ENCODE assay signal across 27 cellular contexts in the genomic region with DNA sequence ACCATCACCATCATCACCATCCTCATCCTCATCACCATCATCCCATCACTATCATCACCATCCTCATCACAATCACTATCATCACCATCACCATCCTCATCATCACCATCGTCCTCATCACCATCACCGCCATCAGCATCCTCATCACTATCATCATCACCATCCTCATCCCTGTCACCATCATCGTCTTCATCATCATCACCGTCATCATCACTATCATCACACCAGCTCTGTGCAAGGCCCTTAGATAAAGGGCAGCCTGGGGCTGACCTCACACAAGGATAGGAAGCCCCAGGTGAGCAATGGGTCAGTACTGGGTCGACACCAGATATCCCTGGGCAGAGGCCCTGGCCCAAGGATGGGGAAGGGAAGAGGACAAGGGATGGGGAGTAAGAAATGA. TPM values are rescaled to one million over a fixed set of nuclear protein-coding genes. Genes with fewer than 3 reads are reported as not detected.
"Had no signal": no experiment of that assay in that cellular context is flagged by ENCODE, and none has a peak within 500 bp of the region (broad histone marks: within the 10 kb centered on the region; RNA-seq: fewer than 3 reads in every experiment).

No MANE protein-coding gene starts in this region.

- H3K36me3 ChIP-seq: brain microvascular endothelial cell, esophagus squamous epithelium, gastroesophageal sphincter, heart right ventricle, WERI-Rb-1 had no signal

- DNase-seq: activated B cell treated with CpG ODN at 0.5 μM for 24 hours; activated CD4-positive, alpha-beta T cell treated with anti-CD3 and anti-CD28 coated beads for 48 hours; activated CD4-positive, alpha-beta T cell treated with anti-CD3 and anti-CD28 coated beads, Interleukin-2, amount 50 U/mL, for 1 hour; activated CD4-positive, alpha-beta T cell treated with anti-CD3 and anti-CD28 coated beads, Interleukin-2, amount 50 U/mL, for 48 hours; activated CD8-positive, alpha-beta memory T cell treated with anti-CD3 and anti-CD28 coated beads for 24 hours; activated CD8-positive, alpha-beta T cell treated with anti-CD3 and anti-CD28 coated beads for 36 hours; activated effector memory CD4-positive, alpha-beta T cell treated with Interleukin-2 at 50 U/mL for 16 hours; activated gamma-delta T cell treated with Interleukin-2 at 50 U/mL for 16 hours; activated naive CD4-positive, alpha-beta T cell treated with anti-CD3 and anti-CD28 coated beads, Interleukin-2, amount 50 U/mL, for 16 hours; activated naive CD4-positive, alpha-beta T cell treated with Interleukin-2 at 50 U/mL for 16 hours; activated T-cell treated with anti-CD3 and anti-CD28 coated beads, Interleukin-2, amount 50 U/mL, for 4 hours; amniotic stem cell; anterior cingulate cortex; brain microvascular endothelial cell; caudate nucleus; cortex of kidney; effector CD8-positive, alpha-beta T cell; esophagus squamous epithelium; foreskin melanocyte; heart right ventricle; T1000; WERI-Rb-1 had no signal

- H3K4me3 ChIP-seq: esophagus squamous epithelium, gastroesophageal sphincter, heart right ventricle had no signal

- H3K27me3 ChIP-seq: brain microvascular endothelial cell, esophagus squamous epithelium, gastroesophageal sphincter, heart right ventricle had no signal

- FAIRE-seq: colon, endometrium, endothelial cell of umbilical vein had no signal

- H3K27ac ChIP-seq: brain microvascular endothelial cell, epithelial cell of prostate, esophagus squamous epithelium, gastroesophageal sphincter, heart right ventricle, WERI-Rb-1 had no signal

- H3K9me3 ChIP-seq: esophagus squamous epithelium, gastroesophageal sphincter, heart right ventricle had no signal

RNA-seq across cellular contexts. Expression of a gene that starts 16.1 kb away (rescaled TPM):
- total RNA-seq: activated B cell treated with CpG ODN at 0.5 μM for 24 hours had no signal
